8 cellular contexts compared by ENCODE assay signal in the genomic region with DNA sequence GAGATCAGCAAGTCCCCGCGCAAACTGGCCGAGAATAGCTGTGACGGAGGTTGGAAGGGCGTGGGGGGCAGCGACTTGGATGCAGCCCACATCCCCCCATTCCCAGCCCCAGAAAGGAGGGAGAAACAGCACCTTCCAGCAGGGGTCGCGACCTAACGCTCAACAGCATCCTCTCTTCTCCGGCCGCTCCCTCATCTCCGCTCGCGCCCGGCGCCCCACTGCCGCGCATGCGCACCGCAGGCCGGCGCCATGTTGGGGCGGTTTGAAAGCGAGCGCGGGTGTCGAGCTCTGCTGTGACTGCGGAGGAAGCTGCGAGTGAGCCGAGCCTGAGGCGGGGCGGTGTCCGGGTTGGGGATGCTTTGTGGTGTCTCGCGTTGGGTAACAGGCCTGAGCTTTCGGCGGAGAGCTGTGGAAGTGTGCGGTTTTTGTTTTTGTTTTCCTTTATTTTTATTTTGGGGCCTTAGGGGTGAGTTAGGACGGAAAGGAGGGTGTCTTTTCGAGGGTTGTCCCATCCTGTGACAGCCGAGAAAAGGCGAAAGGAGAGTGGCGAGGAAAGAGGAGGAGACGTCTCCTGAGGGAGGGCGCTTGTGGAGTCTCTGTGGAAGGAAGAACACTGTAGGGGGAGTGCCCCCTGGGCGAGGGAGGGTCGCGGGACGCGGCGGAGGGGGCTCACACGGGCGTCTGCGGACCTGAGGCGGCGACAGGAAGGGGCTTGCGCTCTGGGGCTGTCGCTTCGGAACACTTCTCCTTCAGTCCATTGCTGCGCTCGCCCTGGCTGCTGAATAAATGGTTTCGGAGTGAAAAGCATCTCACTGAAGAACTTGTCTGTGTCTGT. TPM values are rescaled to one million over a fixed set of nuclear protein-coding genes. Genes with fewer than 3 reads are reported as not detected.
DNase-seq lines count a peak whose midpoint lies in the region; ATAC-seq and TF ChIP-seq lines count a peak whose summit lies in the region.

A gene (plus strand): TSS at position 247 of the 835 bp plus-strand sequence. CDS start 2,667 bp downstream, outside the sequence.
A gene with protein sequence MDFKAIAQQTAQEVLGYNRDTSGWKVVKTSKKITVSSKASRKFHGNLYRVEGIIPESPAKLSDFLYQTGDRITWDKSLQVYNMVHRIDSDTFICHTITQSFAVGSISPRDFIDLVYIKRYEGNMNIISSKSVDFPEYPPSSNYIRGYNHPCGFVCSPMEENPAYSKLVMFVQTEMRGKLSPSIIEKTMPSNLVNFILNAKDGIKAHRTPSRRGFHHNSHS (minus strand): TSS at position 199 of the 835 bp plus-strand sequence. CDS start 3,285 bp downstream, outside the sequence.

- H3K27ac ChIP-seq in OCI-LY7 (ENCODE audit: low read depth, low read length, poor library complexity, severe bottlenecking) (peak within 1 kb of the TSS; percentile 82), muscle layer of duodenum (ENCODE audit: low read length) (peak within 1 kb of the TSS; percentile 47)

- peak within 1 kb of the TSS; percentile 98 for H2AFZ ChIP-seq in OCI-LY7 (ENCODE audit: low read length)

- no peaks in the 10 kb centered on the region for H3K27me3 ChIP-seq in muscle layer of duodenum (ENCODE audit: low read depth, low read length)

- H3K79me2 ChIP-seq in OCI-LY7 (ENCODE audit: insufficient read depth, low read depth, low read length): peaks cover 19% of the 10 kb centered on the region

- H3K4me3 ChIP-seq in OCI-LY7 (ENCODE audit: low read depth, low read length, poor library complexity, severe bottlenecking): peak within 1 kb of the TSS; percentile 88
- peak within 1 kb of the TSS; percentile 93 to 98 for H3K4me3 ChIP-seq in muscle layer of duodenum (ENCODE audit: low read depth in 1 of 2, low read length in 2 of 2)

- no peaks in the 10 kb centered on the region for H3K27me3 Mint-ChIP-seq in IgD-negative memory B cell

- CTCF ChIA-PET in OCI-LY7 (lab: Charles Lee; ENCODE audit: unreplicated experiment): interaction anchor here (0.7 kb wide), 1 partner anchor 139 kb away, joined by 3 read pairs; no protein-coding TSS in a partner anchor

- H3K4me2 ChIP-seq in OCI-LY7 (ENCODE audit: low read length): peak within 1 kb of the TSS; percentile 98

- H3K27ac Mint-ChIP-seq in IgD-negative memory B cell: peak within 1 kb of the TSS; percentile 90 to 98 (median 91)

- H3K4me1 ChIP-seq in OCI-LY7 (ENCODE audit: insufficient read depth, low read length, poor library complexity, severe bottlenecking): peaks cover 21% of the 10 kb centered on the region
- peaks cover 0 to 6% of the 10 kb centered on the region in 2 donors for H3K4me1 ChIP-seq in muscle layer of duodenum (ENCODE audit: control insufficient read depth in 1 of 2, insufficient read depth in 2 of 2, low read length in 2 of 2)

- ATAC-seq in GM21576 (IDR thresholded peaks at IDR 0.05; ENCODE audit: unreplicated experiment) (peak; percentile 93), esophagus mucosa (peak; percentile 98)

- DNase-seq in DMS53 treated with DMSO at 0.1 percent for 48 hours (lab: John Stamatoyannopoulos, UW; ENCODE audit: unreplicated experiment) (peak; percentile 93), OCI-LY7 (ENCODE audit: low spot score) (peak; percentile 88), activated T-cell treated with anti-CD3 and anti-CD28 coated beads for 48 hours (ENCODE audit: low read depth) (peak; percentile 88)
- peak; percentile 63 for DNase-seq in stimulated activated CD8-positive, alpha-beta memory T cell treated with anti-CD3 and anti-CD28 coated beads, Interleukin-7, amount 100 ng/mL, for 24 hours (ENCODE audit: low read depth)

- no peaks in the 10 kb centered on the region for H3K9me3 Mint-ChIP-seq in IgD-negative memory B cell

- peaks cover 3% of the 10 kb centered on the region for H3K36me3 Mint-ChIP-seq in IgD-negative memory B cell

- TF ChIP-seq CTCF in OCI-LY7 (conservative IDR thresholded peaks at IDR 0.05; ENCODE audit: low read length): peak; percentile 65

- H3K4me3 Mint-ChIP-seq in IgD-negative memory B cell: peak within 1 kb of the TSS; percentile 98 to 100 (median 100)

- POLR2A ChIA-PET in OCI-LY7 (lab: Charles Lee): interaction anchor here (0.9 to 2.5 kb wide), 4 partner anchors 9 to 140 kb away, joined by 3 to 10 read pairs (median 4); a partner anchor contains a TSS

- intact Hi-C loops in OCI-LY7 (cut with micrococcal nuclease; ENCODE audit: unreplicated experiment): loop anchor here (2.0 to 10.0 kb wide), 3 partner anchors 89 to 1227 kb away; a partner anchor contains a TSS

- BruUV-seq in OCI-LY7 (replicated peaks; lab: Mats Ljungman, UMichigan): no TSS peak

- H3K36me3 ChIP-seq in OCI-LY7 (ENCODE audit: insufficient read depth, low read length) (peaks cover 24% of the 10 kb centered on the region; the same call in 1 of the 2 replicates), muscle layer of duodenum (ENCODE audit: control insufficient read depth in 1 of 2, insufficient read depth in 2 of 2, low read length in 2 of 2) (no peaks in the 10 kb centered on the region)

- peaks cover 6% of the 10 kb centered on the region; the same call in 1 of the 2 replicates for H4K20me1 ChIP-seq in OCI-LY7 (ENCODE audit: insufficient read depth, low read length)

- H3K9me3 ChIP-seq in OCI-LY7 (ENCODE audit: low read length) (no peaks in the 10 kb centered on the region), muscle layer of duodenum (ENCODE audit: control insufficient read depth in 1 of 2, low read length in 2 of 2) (no peaks in the 10 kb centered on the region)

- peaks cover 11 to 20% (median 11%) of the 10 kb centered on the region in 3 donors for H3K4me1 Mint-ChIP-seq in IgD-negative memory B cell

- no peaks in the 10 kb centered on the region for H3K9me2 ChIP-seq in OCI-LY7 (ENCODE audit: insufficient read depth, low read length)

RNA-seq across cellular contexts. Expression of the first gene that starts in this region (rescaled TPM):
- 0.99 TPM for polyA plus RNA-seq in IgD-negative memory B cell
- 4.9 and 5.4 TPM in 2 replicates for total RNA-seq in OCI-LY7 (2014; rRNA removed; shearing (Covaris generic))
- total RNA-seq in OCI-LY7 (2022) (14.1 and 17.5 TPM in 2 replicates), esophagus mucosa (2.7 TPM)

RNA-seq across cellular contexts. Expression of the second gene that starts in this region (rescaled TPM):
- polyA plus RNA-seq in IgD-negative memory B cell: not detected
- not detected in 2 replicates for total RNA-seq in OCI-LY7 (2014; rRNA removed; shearing (Covaris generic))
- not detected in 2 replicates for total RNA-seq in OCI-LY7 (2022)
- not detected for total RNA-seq in esophagus mucosa

Comparison
In these comparisons a context has a peak if more than half of its experiments do, and no peak if none do; other contexts are left out.
1. Peak in every context shown above with its lines: DNase-seq, ATAC-seq, H3K4me3 ChIP-seq and H3K27ac ChIP-seq.